ENCODE assay signal across 24 cellular contexts in the genomic region with DNA sequence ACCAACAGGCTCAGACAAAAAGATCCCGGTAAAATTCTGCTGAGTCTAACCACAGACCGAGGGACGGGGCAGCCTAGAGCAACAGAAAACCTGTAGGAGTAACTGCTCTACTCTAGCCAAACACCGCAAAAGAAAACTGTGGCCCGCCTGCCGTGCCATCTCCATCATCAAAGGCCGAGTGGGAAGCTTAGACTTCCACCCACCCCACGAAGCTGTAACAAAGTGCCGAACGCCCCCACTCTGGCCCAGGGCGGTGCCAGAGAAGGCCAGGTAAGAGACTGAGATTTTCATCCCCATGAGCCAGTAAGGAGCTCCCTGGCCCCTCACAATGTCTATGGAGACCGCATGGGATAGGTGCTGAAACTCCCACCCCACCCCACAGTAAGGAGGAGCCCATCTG.
"Had no signal": no experiment of that assay in that cellular context is flagged by ENCODE, and none has a peak within 500 bp of the region (broad histone marks: within the 10 kb centered on the region; RNA-seq: fewer than 3 reads in every experiment).

No MANE protein-coding gene starts in this region.

- H3K27me3 ChIP-seq: colonic mucosa, dorsolateral prefrontal cortex, esophagus muscularis mucosa, esophagus squamous epithelium, foreskin keratinocyte, gastrocnemius medialis, gastroesophageal sphincter, heart left ventricle had no signal

- H3K27ac Mint-ChIP-seq: dendritic cell treated with granulocyte-macrophage colony-stimulating factor and Interleukin-4, amounts not matched to agents 40 ng/mL and 50 ng/mL, for 4 days; effector memory CD8-positive, alpha-beta T cell; endodermal cell had no signal

- H3K27me3 Mint-ChIP-seq: dendritic cell treated with granulocyte-macrophage colony-stimulating factor and Interleukin-4, amounts not matched to agents 40 ng/mL and 50 ng/mL, for 4 days; effector memory CD8-positive, alpha-beta T cell had no signal

- DNase-seq: colonic mucosa; cortex of kidney; dermis blood vessel endothelial cell; dorsolateral prefrontal cortex; effector CD4-positive, alpha-beta T cell; effector CD8-positive, alpha-beta T cell; effector memory CD4-positive, alpha-beta T cell; effector memory CD8-positive, alpha-beta T cell; endodermal cell; erythroblast; esophagus squamous epithelium; foreskin fibroblast; foreskin keratinocyte; foreskin melanocyte; gastrocnemius medialis; glutamatergic neuron; head of caudate nucleus; heart left ventricle had no signal

- H3K27ac ChIP-seq: colonic mucosa, coronary artery, dorsolateral prefrontal cortex, epithelial cell of prostate, esophagus muscularis mucosa, esophagus squamous epithelium, foreskin keratinocyte, gastrocnemius medialis, gastroesophageal sphincter, heart left ventricle had no signal

- H3K4me3 Mint-ChIP-seq: dendritic cell treated with granulocyte-macrophage colony-stimulating factor and Interleukin-4, amounts not matched to agents 40 ng/mL and 50 ng/mL, for 4 days; effector memory CD8-positive, alpha-beta T cell; endodermal cell had no signal

- ATAC-seq: effector memory CD8-positive, alpha-beta T cell; esophagus mucosa; foreskin keratinocyte; gastrocnemius medialis; gastroesophageal sphincter; heart left ventricle had no signal

- H3K4me1 ChIP-seq: colonic mucosa, esophagus muscularis mucosa, foreskin keratinocyte, gastrocnemius medialis, gastroesophageal sphincter, heart left ventricle had no signal

- H3K4me3 ChIP-seq: colonic mucosa, coronary artery, dorsolateral prefrontal cortex, esophagus muscularis mucosa, esophagus squamous epithelium, gastrocnemius medialis, gastroesophageal sphincter, heart left ventricle had no signal

- H3K9me3 Mint-ChIP-seq: effector memory CD8-positive, alpha-beta T cell; endodermal cell had no signal

- H3K9me3 ChIP-seq: colonic mucosa, esophagus muscularis mucosa, esophagus squamous epithelium, gastrocnemius medialis, gastroesophageal sphincter, heart left ventricle had no signal

- H3K36me3 ChIP-seq: colonic mucosa, esophagus muscularis mucosa, esophagus squamous epithelium, gastrocnemius medialis, gastroesophageal sphincter, heart left ventricle had no signal
